1 cellular context compared by ENCODE assay signal in genomic region chr1:173993948-173994347, GRCh38. TPM values are rescaled to one million over a fixed set of nuclear protein-coding genes. Genes with fewer than 3 reads are reported as not detected.
DNase-seq lines count a peak whose midpoint lies in the region; ATAC-seq, FAIRE-seq and TF ChIP-seq lines count a peak whose summit lies in the region.
"Not testable (repeated sequence)": the region's sequence is repeated elsewhere in the genome, so short reads cannot be mapped to it uniquely, and the experiment has no call there.

No MANE protein-coding gene starts in this region.

- in situ Hi-C loops in K562 (cut with MboI), result not testable (repeated sequence)

- not testable (repeated sequence) for H4K20me1 ChIP-seq in K562 (replicated peaks; ENCODE audit: control insufficient read depth, insufficient read depth, low read length)

- not testable (repeated sequence) for TF ChIP-seq EP300 in K562 (IDR thresholded peaks at IDR 0.05; ENCODE audit: low read length)

- not testable (repeated sequence) for H3K4me1 ChIP-seq in K562 (replicated peaks in 1 of 2; ENCODE audit: control insufficient read depth in 2 of 2, insufficient read depth in 2 of 2, low read length in 2 of 2)

- not testable (repeated sequence) for FAIRE-seq in K562 (lab: Jason Lieb, UNC)

- TF ChIP-seq POLR2A in K562 (conservative IDR thresholded peaks at IDR 0.05), result not testable (repeated sequence)

- H3K4me2 ChIP-seq in K562 (ENCODE audit: insufficient read depth, low read length), result not testable (repeated sequence)

- not testable (repeated sequence) for H3K4me3 ChIP-seq in K562

- not testable (repeated sequence) for ATAC-seq in K562

- BruUV-seq in K562 (replicated peaks; lab: Mats Ljungman, UMichigan), result not testable (repeated sequence)

- TF ChIP-seq CTCF in K562 (IDR thresholded peaks at IDR 0.05 in 2 of 3, conservative IDR thresholded peaks at IDR 0.05 in 1 of 3; ENCODE audit: insufficient read depth in 2 of 3, low read depth in 1 of 3, low read length in 3 of 3), result not testable (repeated sequence)

- TF ChIP-seq RAD21 in K562 (CRISPR knock-in tag; conservative IDR thresholded peaks at IDR 0.05 in 1 of 2, IDR thresholded peaks at IDR 0.05 in 1 of 2), result not testable (repeated sequence)

- intact Hi-C loops in K562 (cut with micrococcal nuclease), result not testable (repeated sequence)

- not testable (repeated sequence) for H3K27me3 ChIP-seq in K562 (ENCODE audit: control insufficient read depth in 2 of 2, insufficient read depth in 2 of 2, low read length in 2 of 2)

- not testable (repeated sequence) for H2AFZ ChIP-seq in K562 (ENCODE audit: low read depth, low read length)

- DNase-seq in K562 (ENCODE audit: extremely low read depth in 1 of 4, low spot score in 3 of 4), result not testable (repeated sequence)

- CTCF ChIA-PET in K562 (lab: Yijun Ruan, JAX; ENCODE audit: low intra/inter-chr PET ratio), result not testable (repeated sequence)

- H3K27ac ChIP-seq in K562 (ENCODE audit: extremely low read depth, low read depth, low read length), result not testable (repeated sequence)

- H3K9ac ChIP-seq in K562 (ENCODE audit: insufficient read depth in 1 of 2, low read depth in 2 of 2, low read length in 2 of 2), result not testable (repeated sequence)

- not testable (repeated sequence) for H3K9me3 ChIP-seq in K562 (replicated peaks; ENCODE audit: control insufficient read depth, insufficient read depth, low read depth, low read length)

- 86% methylated on average over 9 of the region's 11 CpGs for WGBS in K562 (ENCODE audit: insufficient coverage, low coverage, missing lambda C conversion rate)

- POLR2A ChIA-PET in K562 (lab: Yijun Ruan, JAX), result interaction anchor here (0.6 kb wide), 1 partner anchor 9 kb away, joined by 3 read pairs; no protein-coding TSS in a partner anchor

- H3K9me1 ChIP-seq in K562 (ENCODE audit: control insufficient read depth, insufficient read depth, low read length), result not testable (repeated sequence)

- H3K36me3 ChIP-seq in K562 (ENCODE audit: control insufficient read depth, insufficient read depth, low read length), result peaks cover 70% of the 10 kb centered on the region

- peaks cover 54% of the 10 kb centered on the region for H3K79me2 ChIP-seq in K562 (ENCODE audit: control insufficient read depth, insufficient read depth, low read length)

TF ChIP-seq in K562, 482 proteins besides CTCF, POLR2A, EP300 and RAD21:
- TF ChIP-seq MEIS2 (IDR thresholded peaks at IDR 0.05; ENCODE audit: partially characterized antibody), result peak; percentile 5
- TF ChIP-seq ZBTB33 (CRISPR knock-in tag; IDR thresholded peaks at IDR 0.05), result peak; percentile 71

RNA-seq across cellular contexts. Expression of gene RC3H1, which starts 28.2 kb away (rescaled TPM):
- 81.9 and 168 TPM in 2 replicates for total RNA-seq in K562 (2011; cell fraction: chromatin; rRNA removed; ENCODE audit: low replicate concordance)
- 42.0 and 47.8 TPM in 2 replicates for total RNA-seq in K562 (2011; cell fraction: nucleolus; rRNA removed)
- total RNA-seq in K562 (2011; cell fraction: nucleoplasm; rRNA removed), result 46.5 and 67.9 TPM in 2 replicates
- total RNA-seq in K562 (2014; rRNA removed) (11.4 and 12.4 TPM in 2 replicates), K562 (2014; rRNA removed; fragmentation: Illumina TruSeq; extraction: Trizol) (20.9 and 23.4 TPM in 2 replicates), K562 (2015; rRNA removed; fragmentation: Illumina TruSeq; extraction: Trizol) (27.2 and 31.7 TPM in 2 replicates), K562 (2021) (21.0 and 21.3 TPM in 2 replicates)
- polyA plus RNA-seq in K562 (2011; rRNA removed) (17.3 and 17.4 TPM in 2 replicates), K562 (2014; fragmentation: Illumina TruSeq; extraction: Trizol) (5.6 and 6.7 TPM in 2 replicates), K562 (2014; fragmentation: Nextera tagmentation; extraction: Ambion mirVana) (1 to 10 TPM; 2.4 to 3.4 TPM), K562 (2014; rRNA removed) (5.7 and 6.1 TPM in 2 replicates)
- 7.9 and 9.5 TPM in 2 replicates for polyA plus RNA-seq in K562 (2011; cell fraction: cytosol; rRNA removed)
- polyA plus RNA-seq in K562 (2011; cell fraction: nucleus; rRNA removed), result 23.3 and 23.5 TPM in 2 replicates
- 2.8 and 3.4 TPM in 2 replicates for polyA plus RNA-seq in K562 (2012)
- polyA minus RNA-seq in K562 (2011; rRNA and poly(A)+ RNA removed), result 83.2 and 95.5 TPM in 2 replicates
- polyA minus RNA-seq in K562 (2011; cell fraction: cytosol; rRNA and poly(A)+ RNA removed), result 26.8 and 32.4 TPM in 2 replicates
- polyA minus RNA-seq in K562 (2011; cell fraction: nucleus; rRNA and poly(A)+ RNA removed), result 33.8 and 61.1 TPM in 2 replicates
